In genomic region chr20:43392561-43392960, GRCh38 we compare ENCODE assay signal across 21 cellular contexts.
"Had no signal": no experiment of that assay in that cellular context is flagged by ENCODE, and none has a peak within 500 bp of the region (broad histone marks: within the 10 kb centered on the region; RNA-seq: fewer than 3 reads in every experiment).

No MANE protein-coding gene starts in this region.

- H3K4me1 ChIP-seq: gastrocnemius medialis had no signal

- H3K36me3 Mint-ChIP-seq: memory B cell had no signal

- H3K4me3 ChIP-seq: coronary artery, dorsolateral prefrontal cortex, esophagus squamous epithelium, gastrocnemius medialis, heart right ventricle, left lung, lower lobe of right lung had no signal

- H3K27me3 ChIP-seq: gastrocnemius medialis had no signal

- H3K27ac Mint-ChIP-seq: memory B cell had no signal

- H3K27ac ChIP-seq: coronary artery, dorsolateral prefrontal cortex, esophagus squamous epithelium, gastrocnemius medialis, heart right ventricle, left lung, lower lobe of right lung had no signal

- H3K36me3 ChIP-seq: esophagus squamous epithelium, gastrocnemius medialis, heart right ventricle, left lung, lower lobe of right lung had no signal

- ATAC-seq: gastrocnemius medialis, heart right ventricle, left cardiac atrium, left lung, left ventricle myocardium superior, lower lobe of right lung had no signal

- DNase-seq: dermis blood vessel endothelial cell; dorsolateral prefrontal cortex; effector CD4-positive, alpha-beta T cell; effector memory CD4-positive, alpha-beta T cell; esophagus squamous epithelium; foreskin fibroblast; foreskin melanocyte; gastrocnemius medialis; glutamatergic neuron; head of caudate nucleus; heart right ventricle; hippocampal formation; left cardiac atrium; left lung; left ventricle myocardium superior; lower lobe of right lung; mammary epithelial cell; mesendoderm; midbrain had no signal

- H3K9me3 ChIP-seq: gastrocnemius medialis, heart right ventricle, lower lobe of right lung had no signal

- H3K4me3 Mint-ChIP-seq: memory B cell had no signal

- H3K4me1 Mint-ChIP-seq: memory B cell had no signal
